In genomic region chr17:64006361-64007088, GRCh38 we compare ENCODE assay signal across 9 cellular contexts. TPM values are rescaled to one million over a fixed set of nuclear protein-coding genes. Genes with fewer than 3 reads are reported as not detected.
DNase-seq lines count a peak whose midpoint lies in the region; ATAC-seq, FAIRE-seq and TF ChIP-seq lines count a peak whose summit lies in the region.
"Had no signal": no experiment of that assay in that cellular context is flagged by ENCODE, and none has a peak within 500 bp of the region (broad histone marks: within the 10 kb centered on the region; RNA-seq: fewer than 3 reads in every experiment).

No MANE protein-coding gene starts in this region.

- H3K27ac ChIP-seq in right lobe of liver (no peak overlapping the region), upper lobe of left lung (peak overlapping the region; percentile 70 to 86 (median 81))

- peak; percentile 10 to 96 (median 78) for TF ChIP-seq EP300 in upper lobe of left lung (IDR thresholded peaks at IDR 0.05)

- peaks cover 0 to 3% (median 0%) of the 10 kb centered on the region in 4 donors for H3K4me1 ChIP-seq in right lobe of liver
- peaks cover 51 to 63% (median 57%) of the 10 kb centered on the region in 4 donors for H3K4me1 ChIP-seq in upper lobe of left lung

- no peak for FAIRE-seq in GM12892 (lab: Jason Lieb, UNC)
- FAIRE-seq: H54 had no signal

- TF ChIP-seq CTCF in right lobe of liver (IDR thresholded peaks at IDR 0.05) (no peak), upper lobe of left lung (IDR thresholded peaks at IDR 0.05) (no peak)

- intact Hi-C loops in right lobe of liver (cut with DNase I) = loop anchor here in 1 of 2 donors (10.0 kb wide), 1 partner anchor 62 kb away; no protein-coding TSS in a partner anchor

- H3K9me3 ChIP-seq in right lobe of liver (no peaks in the 10 kb centered on the region), upper lobe of left lung (no peaks in the 10 kb centered on the region)

- TF ChIP-seq POLR2A in right lobe of liver (IDR thresholded peaks at IDR 0.05) (peak; percentile 13), upper lobe of left lung (IDR thresholded peaks at IDR 0.05) (peak in 2 of 4 donors; percentile 15 to 30), GM12892 (IDR thresholded peaks at IDR 0.05; ENCODE audit: low read depth, low read length) (no peak)

- H3K36me3 ChIP-seq in right lobe of liver = no peaks in the 10 kb centered on the region
- peaks cover 0 to 31% (median 12%) of the 10 kb centered on the region in 4 donors for H3K36me3 ChIP-seq in upper lobe of left lung

- DNase-seq in activated effector memory CD4-positive, alpha-beta T cell treated with anti-CD3 and anti-CD28 coated beads, Interleukin-2, amount 50 U/mL, for 16 hours = peak; percentile 60
- DNase-seq in activated effector memory CD4-positive, alpha-beta T cell treated with Interleukin-2 at 50 U/mL for 16 hours = no peak
- peak; percentile 76 to 98 for DNase-seq in dermis microvascular lymphatic vessel endothelial cell (ENCODE audit: low read depth in 2 of 2)
- DNase-seq in right lobe of liver = peak in 1 of 3 donors; percentile 48
- peak in 1 of 2 donors; percentile 55 for DNase-seq in upper lobe of left lung
- no peak for DNase-seq in T1000 (lab: John Stamatoyannopoulos, UW)
- DNase-seq in GM12892 (ENCODE audit: insufficient read length) = no peak

- no peaks in the 10 kb centered on the region for H3K27me3 ChIP-seq in right lobe of liver
- no peaks in the 10 kb centered on the region for H3K27me3 ChIP-seq in upper lobe of left lung

- H3K4me3 ChIP-seq in right lobe of liver (no peak overlapping the region), upper lobe of left lung (peak overlapping the region; percentile 25 to 49 (median 35))

- WGBS in right lobe of liver (ENCODE audit: insufficient coverage, low coverage, low lambda C conversion rate, missing lambda C conversion rate) = no CpG with 5 or more reads among the region's 13 CpGs
- WGBS in upper lobe of left lung, 2 donors = 60% methylated on average over 6 to 13 of the region's 13 CpGs

- ATAC-seq in right lobe of liver = peak; percentile 53 to 67 (median 60)
- ATAC-seq in upper lobe of left lung (ENCODE audit: low FRiP score in 2 of 2) = peak in 1 of 2 donors; percentile 54
- ATAC-seq in HG03039 (IDR thresholded peaks at IDR 0.05; ENCODE audit: unreplicated experiment) = no peak

RNA-seq across cellular contexts. Expression of gene PRR29, which starts 8.4 kb away (rescaled TPM):
- 0.51 and 0.76 TPM in 2 replicates for total RNA-seq in dermis microvascular lymphatic vessel endothelial cell
- total RNA-seq in right lobe of liver = under 1 TPM in 3 of 6 experiments, not detected in 3; 0.07 to 0.33 (median 0.12) TPM
- total RNA-seq in upper lobe of left lung = 10 to 100 TPM in 3 of 6 donors, 1 to 10 TPM in 2, under 1 TPM in 1; 0.97 to 30.1 (median 12.1) TPM
- 0.30 TPM for polyA plus RNA-seq in GM12892 (2012; ENCODE audit: missing spikeins)

RNA-seq across cellular contexts. Expression of gene ICAM2, which starts 13.9 kb away (rescaled TPM):
- total RNA-seq in dermis microvascular lymphatic vessel endothelial cell = 220 and 251 TPM in 2 replicates
- 10 to 100 TPM in 3 of 6 experiments, 1 to 10 TPM in 3; 5.5 to 16.1 (median 8.6) TPM for total RNA-seq in right lobe of liver
- 100 to 1,000 TPM in 3 of 6 donors, 10 to 100 TPM in 3; 27.2 to 114 (median 82.0) TPM for total RNA-seq in upper lobe of left lung
- 33.1 TPM for polyA plus RNA-seq in GM12892 (2012; ENCODE audit: missing spikeins)

RNA-seq across cellular contexts. Expression of gene SCN4A, which starts 33.8 kb away (rescaled TPM):
- 0.13 TPM in 1 of 2 replicates, not detected in the other for total RNA-seq in dermis microvascular lymphatic vessel endothelial cell
- total RNA-seq in right lobe of liver = 1 to 10 TPM in 1 of 6 experiments, under 1 TPM in 5; 0.10 to 1.4 (median 0.20) TPM
- under 1 TPM in 3 of 6 donors, not detected in 3; under 0.01 to 0.44 (median 0.20) TPM for total RNA-seq in upper lobe of left lung
- 0.64 TPM for polyA plus RNA-seq in GM12892 (2012; ENCODE audit: missing spikeins)

Comparison
In these comparisons a context has a peak if more than half of its experiments do, and no peak if none do; other contexts are left out.
1. DNase-seq: peak in activated effector memory CD4-positive, alpha-beta T cell treated with anti-CD3 and anti-CD28 coated beads, Interleukin-2, amount 50 U/mL, for 16 hours (single experiment) and dermis microvascular lymphatic vessel endothelial cell (2 of 2); none in activated effector memory CD4-positive, alpha-beta T cell treated with Interleukin-2 at 50 U/mL for 16 hours (single experiment), T1000 (single experiment) and GM12892 (single experiment).
2. H3K27ac ChIP-seq: peak in upper lobe of left lung (4 of 4); none in right lobe of liver (0 of 3).
3. H3K4me3 ChIP-seq: peak in upper lobe of left lung (4 of 4); none in right lobe of liver (0 of 3).